ENCODE assay signal across 8 cellular contexts in the genomic region with DNA sequence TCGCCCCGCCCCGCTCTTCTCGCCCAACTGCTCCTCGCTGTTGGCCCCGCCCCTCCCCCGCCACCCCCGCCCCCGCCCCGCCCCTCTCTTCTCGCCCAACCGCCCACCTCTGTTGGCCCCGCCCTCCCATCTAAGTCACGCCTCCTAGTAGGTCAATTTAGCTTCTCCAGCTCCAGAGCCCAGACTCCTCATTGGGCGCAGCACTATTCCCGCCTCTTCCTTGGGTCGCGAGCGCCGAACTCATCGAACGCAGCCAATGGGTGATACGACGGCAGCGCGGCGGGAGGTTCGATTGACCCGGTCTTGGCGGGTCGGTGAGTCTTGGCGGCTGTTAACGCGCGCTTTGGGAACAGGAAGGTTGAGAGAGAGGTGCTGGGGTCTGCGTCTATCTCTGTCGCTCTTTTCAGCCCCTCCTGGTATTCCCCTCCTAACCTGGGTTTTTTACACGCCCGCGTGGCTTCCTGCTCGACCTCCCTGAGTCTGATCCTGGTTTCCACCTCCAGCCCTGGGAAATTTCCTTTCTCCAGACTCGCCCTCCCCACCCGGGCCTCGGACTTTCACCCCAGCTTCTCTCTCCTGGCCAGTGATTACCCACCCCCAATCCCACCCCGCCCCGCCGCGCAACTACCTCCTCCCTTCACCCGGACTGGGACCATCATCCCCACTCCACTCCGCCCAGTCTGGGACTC. TPM values are rescaled to one million over a fixed set of nuclear protein-coding genes. Genes with fewer than 3 reads are reported as not detected.
A peak's percentile ranks its signal among the peaks of the same experiment; 100 is the strongest.
DNase-seq lines count a peak whose midpoint lies in the region; ATAC-seq and TF ChIP-seq lines count a peak whose summit lies in the region.

A gene (plus strand): TSS at position 331 of the 689 bp plus-strand sequence. CDS start 643 bp downstream, outside the sequence.

- TF ChIP-seq CTCF in AG09309 (IDR thresholded peaks at IDR 0.05; ENCODE audit: control insufficient read depth, insufficient read depth, low read depth, low read length, missing control alignments) (no peak), activated B cell treated with CpG ODN at 0.5 μM for 24 hours (IDR thresholded peaks at IDR 0.05) (no peak)

- intact Hi-C loops in activated B cell treated with CpG ODN at 0.5 μM for 24 hours (cut with micrococcal nuclease), result loop anchor here (1.0 to 10.0 kb wide), 8 partner anchors 49 to 1615 kb away; a partner anchor contains a TSS

- peak within 1 kb of the TSS; percentile 78 for H3K4me3 ChIP-seq in AG09309 (ENCODE audit: control insufficient read depth, low read depth, low read length)

- H3K4me1 Mint-ChIP-seq in activated B cell treated with CpG ODN at 0.5 μM for 24 hours, result peaks cover 19% of the 10 kb centered on the region

- peak within 1 kb of the TSS; percentile 95 for H3K4me3 Mint-ChIP-seq in activated B cell treated with CpG ODN at 0.5 μM for 24 hours

- peak; percentile 93 for ATAC-seq in GM19025 (IDR thresholded peaks at IDR 0.05; ENCODE audit: low read depth, unreplicated experiment)
- ATAC-seq in HG03280 (IDR thresholded peaks at IDR 0.05; ENCODE audit: unreplicated experiment), result peak; percentile 95
- ATAC-seq in activated B cell treated with CpG ODN at 0.5 μM for 24 hours (ENCODE audit: low read depth), result peak; percentile 96

- peak within 1 kb of the TSS; percentile 86 for H3K27ac Mint-ChIP-seq in activated B cell treated with CpG ODN at 0.5 μM for 24 hours

- H3K9me3 Mint-ChIP-seq in activated B cell treated with CpG ODN at 0.5 μM for 24 hours, result no peaks in the 10 kb centered on the region

- H3K36me3 Mint-ChIP-seq in activated B cell treated with CpG ODN at 0.5 μM for 24 hours (ENCODE audit: low read depth), result peaks cover 1% of the 10 kb centered on the region

- DNase-seq in AG09309 (ENCODE audit: low read depth) (peak; percentile 97), NCI-H345 treated with DMSO at 0.1 percent for 48 hours (lab: John Stamatoyannopoulos, UW; ENCODE audit: unreplicated experiment) (peak; percentile 96), activated B cell treated with CpG ODN at 0.5 μM for 24 hours (peak; percentile 86), inferior parietal cortex (ENCODE audit: extremely low spot score) (peak; percentile 98)
- DNase-seq in central memory CD4-positive, alpha-beta T cell, result peak; percentile 96
- DNase-seq in stimulated activated CD4-positive, alpha-beta T cell treated with anti-CD3 and anti-CD28 coated beads, Interleukin-12 subunit alpha, Interleukin-12 subunit beta, amount 100 ng/mL, for 24 hours (ENCODE audit: low read depth in 2 of 2), result peak; percentile 96 to 99

- H3K27me3 Mint-ChIP-seq in activated B cell treated with CpG ODN at 0.5 μM for 24 hours, result no peaks in the 10 kb centered on the region

- POLR2A ChIA-PET in activated B cell treated with CpG ODN at 0.5 μM for 24 hours (lab: Charles Lee), result interaction anchor here (0.5 to 1.9 kb wide), 14 partner anchors 8 to 1616 kb away, joined by 3 to 31 read pairs (median 4); a partner anchor contains a TSS

- CTCF ChIA-PET in activated B cell treated with CpG ODN at 0.5 μM for 24 hours (lab: Charles Lee), result interaction anchor here (0.7 to 2.0 kb wide), 4 partner anchors 22 to 100 kb away, joined by 3 to 9 read pairs (median 4); a partner anchor contains a TSS

RNA-seq across cellular contexts. Expression of the gene that starts here (rescaled TPM):
- 2.9 and 3.7 TPM in 2 replicates for total RNA-seq in activated B cell treated with CpG ODN at 0.5 μM for 24 hours

Comparison
In these comparisons a context has a peak if more than half of its experiments do, and no peak if none do; other contexts are left out.
1. Peak in every context shown above with its lines: DNase-seq, ATAC-seq and H3K4me3 ChIP-seq.